ENCODE assay signal across 8 cellular contexts in the genomic region with DNA sequence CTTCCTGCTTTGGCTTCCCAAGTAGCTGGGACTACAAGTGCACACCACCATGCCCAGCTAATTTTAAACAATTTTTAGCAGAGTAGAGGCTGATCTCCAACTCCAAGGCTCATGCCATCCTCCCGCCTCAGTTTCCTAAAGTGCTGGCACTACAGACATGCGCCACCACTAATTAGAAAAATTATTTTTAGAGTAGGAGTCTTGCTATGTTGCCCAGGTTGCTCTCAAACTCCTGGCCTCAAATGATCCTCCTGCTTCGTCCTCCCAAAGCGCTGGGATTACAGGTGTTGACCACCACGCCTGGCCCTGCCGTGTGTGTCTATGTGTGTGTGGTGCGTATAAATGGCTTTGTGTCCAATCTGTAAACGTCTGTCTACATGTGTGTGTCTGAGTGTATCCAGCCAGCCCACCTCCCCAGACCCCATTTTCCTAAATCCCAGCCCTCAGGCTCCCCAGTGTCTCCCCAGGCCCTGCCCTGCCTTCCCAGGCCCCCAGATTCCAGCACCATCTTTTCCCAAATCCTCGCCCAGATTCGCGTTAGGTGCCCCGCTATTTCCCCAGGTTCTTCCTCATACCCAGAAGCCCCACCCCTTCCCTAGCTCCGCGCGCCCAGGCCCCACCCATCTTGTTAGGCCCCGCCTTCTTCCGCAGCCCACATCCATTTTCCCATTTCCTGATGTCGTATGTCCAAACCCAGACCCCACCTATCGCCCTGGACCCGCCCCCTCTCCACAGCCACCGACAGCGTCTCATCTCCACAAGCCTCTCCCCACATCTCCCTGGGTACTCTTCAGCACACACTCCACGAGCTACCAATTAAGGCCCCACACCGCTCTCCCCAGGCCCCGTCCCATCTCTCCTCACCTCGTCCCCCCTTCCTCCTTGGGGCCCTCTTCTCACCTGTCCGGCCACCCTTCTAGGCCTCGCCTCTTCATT. TPM values are rescaled to one million over a fixed set of nuclear protein-coding genes. Genes with fewer than 3 reads are reported as not detected.
DNase-seq lines count a peak whose midpoint lies in the region; ATAC-seq and TF ChIP-seq lines count a peak whose summit lies in the region.

No MANE protein-coding gene starts in this region.

- H3K4me1 ChIP-seq in cardiac muscle cell (ENCODE audit: low read depth) (no peaks in the 10 kb centered on the region), iPS-20b (ENCODE audit: insufficient read depth, low read length) (peaks cover 5% of the 10 kb centered on the region), uterus (peaks cover 0 to 11% of the 10 kb centered on the region in 2 donors)

- H3K4me3 ChIP-seq in cardiac muscle cell (peak overlapping the region; percentile 17), iPS-20b (ENCODE audit: low read length) (peak overlapping the region; percentile 84), uterus (no peak overlapping the region)

- no peak for TF ChIP-seq POLR2A in uterus (IDR thresholded peaks at IDR 0.05)

- TF ChIP-seq CTCF in cardiac muscle cell (IDR thresholded peaks at IDR 0.05; ENCODE audit: low read depth, low read length) (no peak), uterus (IDR thresholded peaks at IDR 0.05) (no peak)

- peak overlapping the region; percentile 53; the same call in 1 of the 2 replicates for H3K9ac ChIP-seq in iPS-20b (ENCODE audit: low read depth, low read length)

- H3K27ac ChIP-seq in cardiac muscle cell: no peak overlapping the region
- no peak overlapping the region for H3K27ac ChIP-seq in iPS-20b (ENCODE audit: low read length)
- H3K27ac ChIP-seq in uterus: no peak overlapping the region

- H3K27me3 Mint-ChIP-seq in T-helper 17 cell: peaks cover 79% of the 10 kb centered on the region

- H3K36me3 Mint-ChIP-seq in T-helper 17 cell (ENCODE audit: low read depth): peaks cover 10% of the 10 kb centered on the region

- peak overlapping the region; percentile 32 for H3K27ac Mint-ChIP-seq in T-helper 17 cell

- H3K4me3 Mint-ChIP-seq in T-helper 17 cell: peak overlapping the region; percentile 89

- H3K27me3 ChIP-seq in cardiac muscle cell (peaks cover 45% of the 10 kb centered on the region), iPS-20b (ENCODE audit: insufficient read depth, low read length) (peaks cover 49% of the 10 kb centered on the region), uterus (peaks cover 0 to 4% of the 10 kb centered on the region in 2 donors)

- H3K36me3 ChIP-seq in cardiac muscle cell (no peaks in the 10 kb centered on the region), iPS-20b (ENCODE audit: insufficient read depth, low read depth, low read length) (no peaks in the 10 kb centered on the region), uterus (no peaks in the 10 kb centered on the region)

- H3K9me3 ChIP-seq in cardiac muscle cell (ENCODE audit: low read depth) (no peaks in the 10 kb centered on the region), T-helper 17 cell (ENCODE audit: control insufficient read depth, low read length, poor library complexity, severe bottlenecking) (no peaks in the 10 kb centered on the region), iPS-20b (ENCODE audit: insufficient read depth, low read depth, low read length) (no peaks in the 10 kb centered on the region), uterus (no peaks in the 10 kb centered on the region)

- intact Hi-C loops in Right ventricle myocardium inferior (cut with DNase I): no loop called here
- intact Hi-C loops in uterus (cut with DNase I; ENCODE audit: low total_unique reads): no loop called here

- DNase-seq in cardiac muscle cell (ENCODE audit: low read depth in 1 of 2, low spot score in 1 of 2) (peak; percentile 27 to 61), Right ventricle myocardium inferior (ENCODE audit: missing footprints) (no peak), T-helper 17 cell (no peak), uterus (peak; percentile 46 to 55), NK-92 (lab: John Stamatoyannopoulos, UW; ENCODE audit: unreplicated experiment) (no peak), NCI-H2107 (lab: John Stamatoyannopoulos, UW) (no peak)

- ATAC-seq in Right ventricle myocardium inferior: no peak
- ATAC-seq in T-helper 17 cell: no peak
- no peak for ATAC-seq in HG02571 (IDR thresholded peaks at IDR 0.05; ENCODE audit: unreplicated experiment)

- peaks cover 48% of the 10 kb centered on the region for H3K4me1 Mint-ChIP-seq in T-helper 17 cell

RNA-seq across cellular contexts. Expression of a gene that starts 24.9 kb away (rescaled TPM):
- total RNA-seq in cardiac muscle cell (3.7 and 4.6 TPM in 2 replicates), Right ventricle myocardium inferior (0.46 TPM), T-helper 17 cell (not detected), uterus (10 to 100 TPM in 2 of 4 donors, 1 to 10 TPM in 2; 3.4 to 17.8 (median 11.0) TPM)
- polyA plus RNA-seq in cardiac muscle cell: 0.67 and 0.99 TPM in 2 replicates

RNA-seq across cellular contexts. Expression of a gene that starts 27.5 kb away (rescaled TPM):
- total RNA-seq in cardiac muscle cell (83.7 and 108 TPM in 2 replicates), Right ventricle myocardium inferior (3.8 TPM), T-helper 17 cell (under 1 TPM in 1 of 2 donors, not detected in 1; 0.34 TPM), uterus (100 to 1,000 TPM in 1 of 4 donors, 10 to 100 TPM in 3; 28.9 to 133 (median 75.0) TPM)
- polyA plus RNA-seq in cardiac muscle cell: 82.8 and 114 TPM in 2 replicates

RNA-seq across cellular contexts. Expression of a gene that starts 37.2 kb away (rescaled TPM):
- total RNA-seq in cardiac muscle cell: 10.2 and 10.4 TPM in 2 replicates
- 15.5 and 20.6 TPM in 2 replicates for polyA plus RNA-seq in cardiac muscle cell
- 9.1 TPM for total RNA-seq in Right ventricle myocardium inferior
- 1 to 10 TPM; 3.5 to 6.3 TPM for total RNA-seq in T-helper 17 cell
- total RNA-seq in uterus: 1 to 10 TPM in 3 of 4 donors, not detected in 1; 5.4 to 9.0 (median 6.4) TPM

Comparison
In these comparisons a context has a peak if more than half of its experiments do, and no peak if none do; other contexts are left out.
1. DNase-seq: peak in cardiac muscle cell (2 of 2) and uterus (2 of 2); none in Right ventricle myocardium inferior (single experiment), T-helper 17 cell (0 of 3), NK-92 (single experiment) and NCI-H2107 (single experiment).
2. H3K4me3 ChIP-seq: peak in cardiac muscle cell (single experiment) and iPS-20b (single experiment); none in uterus (0 of 2).